ENCODE assay signal across 24 cellular contexts in the genomic region with DNA sequence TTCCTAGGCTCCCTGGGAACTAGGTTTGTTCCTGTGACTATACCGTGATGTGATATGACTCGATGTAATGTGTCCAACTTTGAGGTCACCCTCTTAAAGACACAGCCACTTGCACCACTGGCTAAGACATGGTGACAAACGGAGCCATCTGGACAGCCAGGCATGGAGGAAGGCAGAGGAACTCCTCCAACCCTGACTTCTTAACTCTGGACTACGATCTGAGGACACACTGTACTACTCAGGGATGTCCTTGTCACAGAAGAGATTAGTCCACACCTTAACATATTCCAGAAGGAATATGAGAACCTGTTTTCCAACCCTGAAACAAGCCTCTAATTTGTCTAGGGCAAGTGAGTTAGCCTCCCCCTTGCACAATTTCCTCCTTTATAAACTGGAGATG.
"Had no signal": no experiment of that assay in that cellular context is flagged by ENCODE, and none has a peak within 500 bp of the region (broad histone marks: within the 10 kb centered on the region; RNA-seq: fewer than 3 reads in every experiment).

No MANE protein-coding gene starts in this region.

- ATAC-seq: activated CD4-positive, alpha-beta T cell treated with anti-CD3 and anti-CD28 coated beads for 36 hours; activated T-cell treated with anti-CD3 and anti-CD28 coated beads, Interleukin-2, amount 50 U/mL, for 4 hours; natural killer cell treated with Interleukin-12 subunit alpha and Interleukin-12 subunit beta and Interleukin-15 and Interleukin-18, amount 100 ng/mL, for 72 hours; pancreas; right cardiac atrium; stimulated activated naive CD8-positive, alpha-beta T cell treated with anti-CD3 and anti-CD28 coated beads, Interleukin-15, amount 100 ng/mL, for 72 hours; upper lobe of right lung had no signal

- H3K4me3 ChIP-seq: adrenal gland, breast epithelium, coronary artery, hepatocyte, left ventricle myocardium inferior, pancreas, skin epidermis, upper lobe of right lung had no signal

- H3K4me1 ChIP-seq: adrenal gland, breast epithelium, left ventricle myocardium inferior, pancreas, upper lobe of right lung had no signal

- H3K27me3 ChIP-seq: adrenal gland, breast epithelium, hepatocyte, neutrophil, pancreas, upper lobe of right lung had no signal

- H3K36me3 ChIP-seq: adrenal gland, breast epithelium, left ventricle myocardium inferior, neutrophil, pancreas, upper lobe of right lung had no signal

- DNase-seq: activated B cell treated with CpG ODN at 0.5 μM for 24 hours; activated CD4-positive, alpha-beta T cell treated with anti-CD3 and anti-CD28 coated beads for 36 hours; activated CD4-positive, alpha-beta T cell treated with anti-CD3 and anti-CD28 coated beads, Interleukin-2, amount 50 U/mL, for 48 hours; activated CD8-positive, alpha-beta memory T cell treated with anti-CD3 and anti-CD28 coated beads, Interleukin-2, amount 50 U/mL, for 48 hours; activated naive CD4-positive, alpha-beta T cell; activated T-cell treated with anti-CD3 and anti-CD28 coated beads, Interleukin-2, amount 50 U/mL, for 4 hours; adrenal gland; foreskin fibroblast; kidney glomerular epithelial cell; left ventricle myocardium inferior; mammary epithelial cell; pancreas; right cardiac atrium; stimulated activated CD4-positive, alpha-beta T cell treated with anti-CD3 and anti-CD28 coated beads, Interleukin-1b, Interleukin-23, amount 100 ng/mL, for 48 hours; stimulated activated naive CD8-positive, alpha-beta T cell treated with anti-CD3 and anti-CD28 coated beads, Interleukin-15, amount 100 ng/mL, for 72 hours; T-helper 1 cell; upper lobe of right lung had no signal

- H2AFZ ChIP-seq: hepatocyte had no signal

- FAIRE-seq: astrocyte, pancreas had no signal

- H3K27ac ChIP-seq: adrenal gland, breast epithelium, coronary artery, hepatocyte, left ventricle myocardium inferior, neutrophil, pancreas, skin epidermis, upper lobe of right lung had no signal

- H3K4me2 ChIP-seq: hepatocyte had no signal

- H3K9me3 ChIP-seq: adrenal gland, breast epithelium, left ventricle myocardium inferior, neutrophil, pancreas, upper lobe of right lung had no signal
